In genomic region chr6:24969343-24969860, GRCh38 we compare ENCODE assay signal across 21 cellular contexts.
"Had no signal": no experiment of that assay in that cellular context is flagged by ENCODE, and none has a peak within 500 bp of the region (broad histone marks: within the 10 kb centered on the region; RNA-seq: fewer than 3 reads in every experiment).

No MANE protein-coding gene starts in this region.

- FAIRE-seq: astrocyte, bronchial epithelial cell, urothelium cell line had no signal

- H3K36me3 ChIP-seq: adrenal gland, gastrocnemius medialis, left lung, tibial nerve, WERI-Rb-1 had no signal

- H3K27ac ChIP-seq: adrenal gland, gastrocnemius medialis, left lung, tibial nerve, WERI-Rb-1 had no signal

- H3K9me3 Mint-ChIP-seq: activated CD4-positive, alpha-beta memory T cell treated with anti-CD3 and anti-CD28 coated beads, Interleukin-2, amount 10 ng/mL, durations not matched to agents 7 days and 5 days; activated naive CD4-positive, alpha-beta T cell treated with anti-CD3 and anti-CD28 coated beads, Interleukin-2, amount 50 U/mL, for 72 hours; mesothelial cell of epicardium had no signal

- H3K4me1 Mint-ChIP-seq: mesothelial cell of epicardium, neural crest cell had no signal

- ATAC-seq: esophagus mucosa, gastrocnemius medialis, left lung had no signal

- H3K27me3 Mint-ChIP-seq: activated CD4-positive, alpha-beta memory T cell treated with anti-CD3 and anti-CD28 coated beads, Interleukin-2, amount 10 ng/mL, durations not matched to agents 7 days and 5 days; activated CD4-positive, alpha-beta T cell treated with anti-CD3 and anti-CD28 coated beads for 36 hours had no signal

- H3K4me1 ChIP-seq: adrenal gland, gastrocnemius medialis, left lung, tibial nerve had no signal

- DNase-seq: activated CD4-positive, alpha-beta memory T cell treated with anti-CD3 and anti-CD28 coated beads, Interleukin-2, amount 10 ng/mL, durations not matched to agents 7 days and 5 days; activated CD4-positive, alpha-beta T cell treated with anti-CD3 and anti-CD28 coated beads for 36 hours; activated CD8-positive, alpha-beta memory T cell treated with anti-CD3 and anti-CD28 coated beads, Interleukin-2, amount 50 U/mL, for 4 hours; activated effector memory CD4-positive, alpha-beta T cell treated with anti-CD3 and anti-CD28 coated beads, Interleukin-2, amount 50 U/mL, for 16 hours; activated T-cell treated with anti-CD3 and anti-CD28 coated beads, Interleukin-2, amount 50 U/mL, for 48 hours; adrenal gland; effector CD4-positive, alpha-beta T cell; gastrocnemius medialis; left lung; retina; stimulated activated naive CD8-positive, alpha-beta T cell treated with anti-CD3 and anti-CD28 coated beads, Interleukin-15, Interleukin-2, amounts not matched to agents 100 U/mL and 50 U/mL, for 24 hours; substantia nigra; WERI-Rb-1 had no signal

- H3K4me3 Mint-ChIP-seq: activated CD4-positive, alpha-beta memory T cell treated with anti-CD3 and anti-CD28 coated beads, Interleukin-2, amount 10 ng/mL, durations not matched to agents 7 days and 5 days; activated CD4-positive, alpha-beta T cell treated with anti-CD3 and anti-CD28 coated beads for 36 hours; mesothelial cell of epicardium; neural crest cell had no signal

- H3K4me3 ChIP-seq: adrenal gland, gastrocnemius medialis, left lung, tibial nerve had no signal

- H3K36me3 Mint-ChIP-seq: mesothelial cell of epicardium had no signal

- H3K27ac Mint-ChIP-seq: activated CD4-positive, alpha-beta memory T cell treated with anti-CD3 and anti-CD28 coated beads, Interleukin-2, amount 10 ng/mL, durations not matched to agents 7 days and 5 days; activated CD4-positive, alpha-beta T cell treated with anti-CD3 and anti-CD28 coated beads for 36 hours; mesothelial cell of epicardium had no signal

- H3K27me3 ChIP-seq: adrenal gland, gastrocnemius medialis, left lung, tibial nerve had no signal

- H3K9me3 ChIP-seq: adrenal gland, gastrocnemius medialis, left lung, tibial nerve had no signal
